Comparison of ENCODE assay signal across 2 cellular contexts in genomic region chr3:150733373-150733935, GRCh38.
TF ChIP-seq lines count a peak whose summit lies in the region.

No MANE protein-coding gene starts in this region.

TF ChIP-seq in K562, 482 proteins besides CTCF, POLR2A, EP300 and RAD21 (continued from another document and continues in another):
- peak; percentile 69; the same call in 1 of the 2 replicates for TF ChIP-seq CHAMP1 (IDR thresholded peaks at IDR 0.05)
- TF ChIP-seq ZNF76 (CRISPR knock-in tag; IDR thresholded peaks at IDR 0.05; ENCODE audit: borderline replicate concordance): no peak
- TF ChIP-seq EGR1 (conservative IDR thresholded peaks at IDR 0.05): peak; percentile 93
- peak; percentile 76; the same call in 1 of the 2 replicates for TF ChIP-seq RUNX1 (IDR thresholded peaks at IDR 0.05; ENCODE audit: low read depth)
- TF ChIP-seq PTTG1 (tag; IDR thresholded peaks at IDR 0.05; ENCODE audit: low read depth): no peak
- no peak for TF ChIP-seq ZNF133 (CRISPR knock-in tag; IDR thresholded peaks at IDR 0.05)
- peak; percentile 78 for TF ChIP-seq NFYB (IDR thresholded peaks at IDR 0.05; ENCODE audit: extremely low read depth, insufficient read length)
- no peak for TF ChIP-seq HEY1 (CRISPR knock-in tag; IDR thresholded peaks at IDR 0.05; ENCODE audit: borderline replicate concordance)
- peak; percentile 26 for TF ChIP-seq MEIS2 (IDR thresholded peaks at IDR 0.05; ENCODE audit: partially characterized antibody)
- TF ChIP-seq BCLAF1 (IDR thresholded peaks at IDR 0.05; ENCODE audit: borderline replicate concordance in 1 of 2, control insufficient read depth in 1 of 2, low read depth in 2 of 2, low read length in 1 of 2): no peak
- peak; percentile 13 to 73; a peak in 3 of 4 replicates for TF ChIP-seq MLLT1 (IDR thresholded peaks at IDR 0.05)
- TF ChIP-seq GTF3C2 (IDR thresholded peaks at IDR 0.05; ENCODE audit: borderline replicate concordance, extremely low read depth, insufficient read length): no peak
- no peak for TF ChIP-seq ZC3H8 (IDR thresholded peaks at IDR 0.05)
- no peak for TF ChIP-seq ILF3 (IDR thresholded peaks at IDR 0.05; ENCODE audit: borderline replicate concordance)
- no peak for TF ChIP-seq ZNF217 (CRISPR knock-in tag; IDR thresholded peaks at IDR 0.05)
- TF ChIP-seq E2F1 (CRISPR knock-in tag; IDR thresholded peaks at IDR 0.05): no peak
- peak; percentile 89 for TF ChIP-seq CBFA2T3 (IDR thresholded peaks at IDR 0.05)

TF ChIP-seq in HepG2, 621 proteins besides CTCF, POLR2A, EP300 and RAD21 (continued from another document):
- TF ChIP-seq ATF7 (IDR thresholded peaks at IDR 0.05) (no peak), ATF7 (CRISPR knock-in tag; IDR thresholded peaks at IDR 0.05) (0 out of 2 replicates have a peak, but pooled peaks have one; percentile 42), MXD4 (CRISPR knock-in tag; IDR thresholded peaks at IDR 0.05) (no peak), ZNF12 (CRISPR knock-in tag; IDR thresholded peaks at IDR 0.05) (peak; percentile 87; the same call in 1 of the 2 replicates), POGZ (CRISPR knock-in tag; IDR thresholded peaks at IDR 0.05) (0 out of 2 replicates have a peak, but pooled peaks have one; percentile 6), MED1 (CRISPR knock-in tag; IDR thresholded peaks at IDR 0.05) (no peak), PATZ1 (CRISPR knock-in tag; IDR thresholded peaks at IDR 0.05) (0 out of 2 replicates have a peak, but pooled peaks have one; percentile 6), ZBTB39 (CRISPR knock-in tag; IDR thresholded peaks at IDR 0.05) (no peak), ZNF850 (CRISPR knock-in tag; conservative IDR thresholded peaks at IDR 0.05) (no peak)
